Comparison of ENCODE assay signal across 13 cellular contexts in the genomic region with DNA sequence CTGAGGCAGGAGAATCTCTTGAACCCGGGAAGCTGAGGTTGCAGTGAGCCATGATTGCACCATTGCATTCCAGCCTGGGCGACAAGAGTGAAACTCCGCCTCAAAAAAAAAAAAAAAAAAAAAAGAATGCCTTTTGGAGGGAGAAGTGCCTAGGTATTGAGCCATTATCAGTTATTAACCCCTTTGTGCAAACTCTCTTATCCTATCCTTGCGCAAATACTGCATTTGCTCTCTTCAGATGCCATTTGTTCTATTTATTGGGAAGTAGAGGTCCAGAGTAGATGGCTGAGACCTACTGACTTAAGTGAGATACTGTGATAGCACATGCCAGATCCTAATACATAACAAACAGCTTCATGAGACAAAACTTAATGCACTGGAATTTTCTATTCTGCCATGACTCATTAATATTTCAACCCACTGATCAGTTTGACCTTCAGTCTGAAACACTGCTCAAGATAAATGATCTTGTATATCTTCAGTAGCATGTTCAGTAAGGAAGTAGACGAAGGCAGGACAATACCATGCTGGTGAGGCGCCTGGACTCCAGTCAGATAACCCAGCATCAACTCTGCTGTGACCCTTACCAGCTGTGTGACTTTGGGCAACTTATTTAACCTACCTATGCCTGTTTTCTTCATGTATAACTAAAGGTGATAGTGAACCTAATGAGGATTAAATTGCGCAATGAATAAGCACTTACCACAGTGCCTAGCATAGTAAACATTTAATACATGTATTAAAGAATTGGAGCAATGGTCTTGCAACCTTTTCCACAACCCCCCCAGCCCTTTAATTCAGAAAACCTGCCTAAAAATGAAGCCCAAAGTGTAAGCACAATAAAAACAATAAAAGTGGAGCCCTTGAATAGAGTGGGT. TPM values are rescaled to one million over a fixed set of nuclear protein-coding genes. Genes with fewer than 3 reads are reported as not detected.
DNase-seq lines count a peak whose midpoint lies in the region; ATAC-seq and TF ChIP-seq lines count a peak whose summit lies in the region.
"Had no signal": no experiment of that assay in that cellular context is flagged by ENCODE, and none has a peak within 500 bp of the region (broad histone marks: within the 10 kb centered on the region; RNA-seq: fewer than 3 reads in every experiment).

No MANE protein-coding gene starts in this region.

- POLR2A ChIA-PET in CD4-positive, alpha-beta T cell (lab: Charles Lee): interaction anchor here (0.8 to 1.2 kb wide), 2 partner anchors 20 to 21 kb away, joined by 3 to 5 read pairs; a partner anchor contains a TSS

- intact Hi-C loops in CD4-positive, alpha-beta T cell (cut with DNase I, micrococcal nuclease): no loop called here

- H3K4me3 Mint-ChIP-seq in CD4-positive, alpha-beta T cell: peak overlapping the region; percentile 64
- H3K4me3 Mint-ChIP-seq in HFFc6: no peak overlapping the region
- H3K4me3 Mint-ChIP-seq in activated naive CD8-positive, alpha-beta T cell treated with anti-CD3 and anti-CD28 coated beads, Interleukin-2, amount 50 U/mL, for 24 hours: no peak overlapping the region

- H3K27ac ChIP-seq in CD4-positive, alpha-beta T cell (ENCODE audit: low read depth, low read length): no peak overlapping the region
- peak overlapping the region; percentile 46 to 89 for H3K27ac ChIP-seq in mucosa of rectum (ENCODE audit: low read depth in 2 of 2, low read length in 2 of 2)
- H3K27ac ChIP-seq: neutrophil, SJCRH30 had no signal

- ATAC-seq in CD4-positive, alpha-beta T cell (ENCODE audit: poor library complexity): no peak
- ATAC-seq in activated naive CD8-positive, alpha-beta T cell treated with anti-CD3 and anti-CD28 coated beads, Interleukin-2, amount 50 U/mL, for 24 hours: no peak
- ATAC-seq in GM21786 (IDR thresholded peaks at IDR 0.05; ENCODE audit: unreplicated experiment): no peak
- no peak for ATAC-seq in HG03354 (IDR thresholded peaks at IDR 0.05; ENCODE audit: poor library complexity, severe bottlenecking, unreplicated experiment)

- H3K36me3 ChIP-seq in mucosa of rectum (ENCODE audit: control insufficient read depth in 2 of 2, insufficient read depth in 2 of 2, low read length in 2 of 2): peaks cover 0 to 3% of the 10 kb centered on the region in 2 donors
- H3K36me3 ChIP-seq: neutrophil had no signal

- peaks cover 13 to 30% of the 10 kb centered on the region in 2 donors for H3K4me1 ChIP-seq in mucosa of rectum (ENCODE audit: control insufficient read depth in 2 of 2, insufficient read depth in 2 of 2, low read length in 2 of 2)
- H3K4me1 ChIP-seq: SJCRH30 had no signal

- peaks cover 55% of the 10 kb centered on the region for H3K36me3 Mint-ChIP-seq in CD4-positive, alpha-beta T cell (ENCODE audit: low read depth)
- H3K36me3 Mint-ChIP-seq in HFFc6 (ENCODE audit: low read depth): peaks cover 35% of the 10 kb centered on the region
- H3K36me3 Mint-ChIP-seq in activated naive CD8-positive, alpha-beta T cell treated with anti-CD3 and anti-CD28 coated beads, Interleukin-2, amount 50 U/mL, for 24 hours (ENCODE audit: low read depth): peaks cover 42% of the 10 kb centered on the region

- CTCF ChIA-PET in CD4-positive, alpha-beta T cell (lab: Charles Lee): interaction anchor here (1.0 to 1.2 kb wide), 3 partner anchors 47 to 221 kb away, joined by 3 to 6 read pairs (median 3); a partner anchor contains a TSS

- DNase-seq in CD4-positive, alpha-beta T cell: no peak
- DNase-seq in HFFc6 (no peak), DMS 273 treated with DMSO at 0.1 percent for 48 hours (lab: John Stamatoyannopoulos, UW) (no peak)
- DNase-seq in activated naive CD8-positive, alpha-beta T cell treated with anti-CD3 and anti-CD28 coated beads, Interleukin-2, amount 50 U/mL, for 24 hours: no peak
- DNase-seq: head of caudate nucleus, KG1, left ventricle myocardium superior, NCI-H1930 had no signal

- TF ChIP-seq CTCF in CD4-positive, alpha-beta T cell (IDR thresholded peaks at IDR 0.05): no peak
- TF ChIP-seq CTCF in HFFc6 (IDR thresholded peaks at IDR 0.05): no peak

- no peak overlapping the region for H3K4me3 ChIP-seq in mucosa of rectum (ENCODE audit: low read length in 2 of 2)
- H3K4me3 ChIP-seq: SJCRH30 had no signal

- no peaks in the 10 kb centered on the region for H3K9me3 Mint-ChIP-seq in CD4-positive, alpha-beta T cell
- no peaks in the 10 kb centered on the region for H3K9me3 Mint-ChIP-seq in HFFc6
- no peaks in the 10 kb centered on the region for H3K9me3 Mint-ChIP-seq in activated naive CD8-positive, alpha-beta T cell treated with anti-CD3 and anti-CD28 coated beads, Interleukin-2, amount 50 U/mL, for 24 hours

- H3K4me1 Mint-ChIP-seq in CD4-positive, alpha-beta T cell (ENCODE audit: low read depth): peaks cover 63% of the 10 kb centered on the region
- peaks cover 50% of the 10 kb centered on the region for H3K4me1 Mint-ChIP-seq in HFFc6 (ENCODE audit: low read depth)
- peaks cover 50% of the 10 kb centered on the region for H3K4me1 Mint-ChIP-seq in activated naive CD8-positive, alpha-beta T cell treated with anti-CD3 and anti-CD28 coated beads, Interleukin-2, amount 50 U/mL, for 24 hours

- H3K27me3 ChIP-seq in CD4-positive, alpha-beta T cell (ENCODE audit: control insufficient read depth, insufficient read depth, low read length): no peaks in the 10 kb centered on the region
- H3K27me3 ChIP-seq in mucosa of rectum (ENCODE audit: control insufficient read depth in 2 of 2, insufficient read depth in 2 of 2, low read length in 2 of 2): no peaks in the 10 kb centered on the region
- H3K27me3 ChIP-seq: neutrophil, SJCRH30 had no signal

- H3K27me3 Mint-ChIP-seq in CD4-positive, alpha-beta T cell: no peaks in the 10 kb centered on the region
- H3K27me3 Mint-ChIP-seq in HFFc6 (ENCODE audit: insufficient read depth): no peaks in the 10 kb centered on the region
- H3K27me3 Mint-ChIP-seq in activated naive CD8-positive, alpha-beta T cell treated with anti-CD3 and anti-CD28 coated beads, Interleukin-2, amount 50 U/mL, for 24 hours: no peaks in the 10 kb centered on the region

- peak overlapping the region; percentile 60 for H3K27ac Mint-ChIP-seq in CD4-positive, alpha-beta T cell
- peak overlapping the region; percentile 25; the same call in 1 of the 2 replicates for H3K27ac Mint-ChIP-seq in HFFc6
- peak overlapping the region; percentile 47 for H3K27ac Mint-ChIP-seq in activated naive CD8-positive, alpha-beta T cell treated with anti-CD3 and anti-CD28 coated beads, Interleukin-2, amount 50 U/mL, for 24 hours

- peak overlapping the region in 1 of 2 donors; percentile 44 for H3K9ac ChIP-seq in mucosa of rectum (ENCODE audit: low read depth in 1 of 2, low read length in 2 of 2)

- no peaks in the 10 kb centered on the region for H3K9me3 ChIP-seq in CD4-positive, alpha-beta T cell (ENCODE audit: control insufficient read depth, low read length)
- no peaks in the 10 kb centered on the region for H3K9me3 ChIP-seq in mucosa of rectum (ENCODE audit: control insufficient read depth in 2 of 2, low read length in 2 of 2)
- H3K9me3 ChIP-seq: neutrophil, SJCRH30 had no signal

RNA-seq across cellular contexts. Expression of a gene that starts 5.7 kb away (rescaled TPM):
- total RNA-seq in CD4-positive, alpha-beta T cell: 1 to 10 TPM; 7.5 to 8.0 TPM
- 1 to 10 TPM; 5.8 to 8.7 (median 6.2) TPM for total RNA-seq in HFFc6 (2021; fragmentation: NEBNext Ultra II Directional; extraction: Animal tissue kit (Norgen Biotek cat#: 25700))

RNA-seq across cellular contexts. Expression of a gene that starts 20.2 kb away (rescaled TPM):
- total RNA-seq in CD4-positive, alpha-beta T cell: 10 to 100 TPM; 15.0 to 15.1 TPM
- 10 to 100 TPM; 61.8 to 73.8 (median 64.4) TPM for total RNA-seq in HFFc6 (2021; fragmentation: NEBNext Ultra II Directional; extraction: Animal tissue kit (Norgen Biotek cat#: 25700))

RNA-seq across cellular contexts. Expression of a gene that starts 20.4 kb away (rescaled TPM):
- total RNA-seq in CD4-positive, alpha-beta T cell: 100 to 1,000 TPM; 339 to 370 TPM
- 100 to 1,000 TPM; 170 to 254 (median 211) TPM for total RNA-seq in HFFc6 (2021; fragmentation: NEBNext Ultra II Directional; extraction: Animal tissue kit (Norgen Biotek cat#: 25700))

RNA-seq across cellular contexts. Expression of a gene that starts 42.0 kb away (rescaled TPM):
- 1 to 10 TPM; 3.2 to 5.8 TPM for total RNA-seq in CD4-positive, alpha-beta T cell
- 10 to 100 TPM; 15.2 to 26.5 (median 25.5) TPM for total RNA-seq in HFFc6 (2021; fragmentation: NEBNext Ultra II Directional; extraction: Animal tissue kit (Norgen Biotek cat#: 25700))

RNA-seq across cellular contexts. Expression of a gene that starts 47.2 kb away (rescaled TPM):
- 1 to 10 TPM; 1.2 to 1.4 TPM for total RNA-seq in CD4-positive, alpha-beta T cell
- 10 to 100 TPM in 2 of 6 experiments, 1 to 10 TPM in 4; 4.5 to 11.6 (median 8.7) TPM for total RNA-seq in HFFc6 (2021; fragmentation: NEBNext Ultra II Directional; extraction: Animal tissue kit (Norgen Biotek cat#: 25700))
